Comparison of ENCODE assay signal across 30 cellular contexts in genomic region chr1:183889095-183889494, GRCh38.
DNase-seq lines count a peak whose midpoint lies in the region; ATAC-seq and TF ChIP-seq lines count a peak whose summit lies in the region.
"Had no signal": no experiment of that assay in that cellular context is flagged by ENCODE, and none has a peak within 500 bp of the region (broad histone marks: within the 10 kb centered on the region; RNA-seq: fewer than 3 reads in every experiment).

No MANE protein-coding gene starts in this region.

- peaks cover 7% of the 10 kb centered on the region for H3K36me3 Mint-ChIP-seq in activated naive CD4-positive, alpha-beta T cell treated with anti-CD3 and anti-CD28 coated beads, Interleukin-2, amount 10 ng/mL, durations not matched to agents 7 days and 5 days
- H3K36me3 Mint-ChIP-seq in T-cell = peaks cover 7% of the 10 kb centered on the region

- intact Hi-C loops in vagina (cut with DNase I) = no loop called here
- intact Hi-C loops in sciatic nerve (cut with DNase I) = no loop called here

- CTCF ChIA-PET in activated naive CD4-positive, alpha-beta T cell treated with anti-CD3 and anti-CD28 coated beads, Interleukin-2, amount 10 ng/mL, durations not matched to agents 7 days and 5 days (lab: Charles Lee) = interaction anchor here (1.7 to 2.7 kb wide), 2 partner anchors 9 to 27 kb away, joined by 4 to 8 read pairs; no protein-coding TSS in a partner anchor
- CTCF ChIA-PET in T-cell (lab: Charles Lee) = interaction anchor here in 1 of 2 donors (0.6 kb wide), 1 partner anchor 27 kb away, joined by 3 read pairs; no protein-coding TSS in a partner anchor

- DNase-seq in activated naive CD4-positive, alpha-beta T cell treated with anti-CD3 and anti-CD28 coated beads, Interleukin-2, amount 10 ng/mL, durations not matched to agents 7 days and 5 days = no peak
- DNase-seq in activated naive CD4-positive, alpha-beta T cell treated with anti-CD3 and anti-CD28 coated beads, Interleukin-2, amount 50 U/mL, for 16 hours = no peak
- no peak for DNase-seq in T-cell
- DNase-seq in vagina (ENCODE audit: extremely low spot score in 2 of 2) = no peak
- no peak for DNase-seq in HuH-7 (ENCODE audit: low spot score)
- no peak for DNase-seq in sciatic nerve (ENCODE audit: low spot score)
- DNase-seq: activated CD4-positive, alpha-beta T cell treated with anti-CD3 and anti-CD28 coated beads, Interleukin-2, amount 50 U/mL, for 4 hours; activated CD4-positive, CD25-positive, alpha-beta regulatory T cell; AML-193; brain microvascular endothelial cell; Caco-2; effector CD4-positive, alpha-beta T cell; GF-D8; H9; heart left ventricle; mammary epithelial cell; NCI-H1105 treated with DMSO at 0.1 percent for 48 hours; NCI-H2029 treated with DMSO at 0.1 percent for 48 hours; NCI-H345; NCI-H748 treated with DMSO at 0.1 percent for 48 hours; Peyer's patch; right lobe of liver; SIG-M5; stimulated activated CD4-positive, alpha-beta T cell treated with anti-CD3 and anti-CD28 coated beads, Interleukin-15, amount 100 ng/mL, for 24 hours had no signal

- POLR2A ChIA-PET in T-cell (lab: Charles Lee) = no interaction called here

- no peaks in the 10 kb centered on the region for H3K9me3 ChIP-seq in gastroesophageal sphincter
- H3K9me3 ChIP-seq in vagina = no peaks in the 10 kb centered on the region
- H3K9me3 ChIP-seq: Caco-2, heart left ventricle, neutrophil, Peyer's patch, right lobe of liver, thoracic aorta had no signal

- no peaks in the 10 kb centered on the region for H3K27me3 Mint-ChIP-seq in activated naive CD4-positive, alpha-beta T cell treated with anti-CD3 and anti-CD28 coated beads, Interleukin-2, amount 10 ng/mL, durations not matched to agents 7 days and 5 days
- H3K27me3 Mint-ChIP-seq in T-cell = no peaks in the 10 kb centered on the region
- H3K27me3 Mint-ChIP-seq: progenitor cell of endocrine pancreas had no signal

- no peaks in the 10 kb centered on the region for H3K27me3 ChIP-seq in gastroesophageal sphincter
- H3K27me3 ChIP-seq in vagina = no peaks in the 10 kb centered on the region
- H3K27me3 ChIP-seq: brain microvascular endothelial cell, heart left ventricle, neutrophil, Peyer's patch, right lobe of liver had no signal

- no peak for TF ChIP-seq CTCF in gastroesophageal sphincter (IDR thresholded peaks at IDR 0.05)
- TF ChIP-seq CTCF in vagina (IDR thresholded peaks at IDR 0.05) = no peak

- no peak for TF ChIP-seq POLR2A in gastroesophageal sphincter (IDR thresholded peaks at IDR 0.05)
- no peak for TF ChIP-seq POLR2A in vagina (IDR thresholded peaks at IDR 0.05)

- TF ChIP-seq EP300 in gastroesophageal sphincter (IDR thresholded peaks at IDR 0.05) = no peak

- peaks cover 3% of the 10 kb centered on the region for H3K9me3 Mint-ChIP-seq in activated naive CD4-positive, alpha-beta T cell treated with anti-CD3 and anti-CD28 coated beads, Interleukin-2, amount 10 ng/mL, durations not matched to agents 7 days and 5 days
- H3K9me3 Mint-ChIP-seq in T-cell = no peaks in the 10 kb centered on the region
- H3K9me3 Mint-ChIP-seq: activated T-helper 2 cell treated with anti-CD3 and anti-CD28 coated beads, Interferon-gamma antibody, Interleukin-2, Interleukin-4, amounts not matched to agents 10 μg/mL and 5 μg/mL and 100 μg/mL, durations not matched to agents 14 hours and 24 hours and 36 hours; H9 had no signal

- peak overlapping the region; percentile 88 for H3K27ac Mint-ChIP-seq in activated naive CD4-positive, alpha-beta T cell treated with anti-CD3 and anti-CD28 coated beads, Interleukin-2, amount 10 ng/mL, durations not matched to agents 7 days and 5 days
- peak overlapping the region; percentile 92 to 95 for H3K27ac Mint-ChIP-seq in T-cell
- H3K27ac Mint-ChIP-seq: activated T-helper 2 cell treated with anti-CD3 and anti-CD28 coated beads, Interferon-gamma antibody, Interleukin-2, Interleukin-4, amounts not matched to agents 10 μg/mL and 5 μg/mL and 100 μg/mL, durations not matched to agents 14 hours and 24 hours and 36 hours; H9; progenitor cell of endocrine pancreas had no signal

- H3K4me1 Mint-ChIP-seq in activated naive CD4-positive, alpha-beta T cell treated with anti-CD3 and anti-CD28 coated beads, Interleukin-2, amount 10 ng/mL, durations not matched to agents 7 days and 5 days = peaks cover 35% of the 10 kb centered on the region
- H3K4me1 Mint-ChIP-seq in T-cell = peaks cover 34 to 43% (median 42%) of the 10 kb centered on the region in 3 donors

- H3K4me3 ChIP-seq in gastroesophageal sphincter (no peak overlapping the region), vagina (no peak overlapping the region)
- H3K4me3 ChIP-seq: heart left ventricle, Peyer's patch, right lobe of liver, thoracic aorta had no signal

- ATAC-seq in T-cell (replicated peaks in 1 of 4) (no peak), gastroesophageal sphincter (no peak), GM18868 (IDR thresholded peaks at IDR 0.05; ENCODE audit: unreplicated experiment) (no peak), sciatic nerve (no peak)
- ATAC-seq: heart left ventricle, right lobe of liver had no signal

- 33 to 46% methylated on average over 1 to 2 of the region's 2 CpGs for WGBS in gastroesophageal sphincter (ENCODE audit: low coverage in 1 of 2), 2 donors

- peaks cover 4 to 39% of the 10 kb centered on the region in 2 donors for H3K36me3 ChIP-seq in gastroesophageal sphincter
- peaks cover 0 to 16% of the 10 kb centered on the region in 2 donors for H3K36me3 ChIP-seq in vagina
- H3K36me3 ChIP-seq: neutrophil, thoracic aorta had no signal

- H3K27ac ChIP-seq in gastroesophageal sphincter (peak overlapping the region in 3 of 4 donors; percentile 3 to 76 (median 75)), vagina (peak overlapping the region; percentile 10)
- H3K27ac ChIP-seq: brain microvascular endothelial cell, neutrophil, Peyer's patch, right lobe of liver, thoracic aorta had no signal

- H3K4me1 ChIP-seq in gastroesophageal sphincter = peaks cover 17 to 86% (median 41%) of the 10 kb centered on the region in 3 donors
- H3K4me1 ChIP-seq in vagina = peaks cover 32% of the 10 kb centered on the region
- H3K4me1 ChIP-seq: Peyer's patch had no signal

- H3K4me3 Mint-ChIP-seq in activated naive CD4-positive, alpha-beta T cell treated with anti-CD3 and anti-CD28 coated beads, Interleukin-2, amount 10 ng/mL, durations not matched to agents 7 days and 5 days = peak overlapping the region; percentile 8
- peak overlapping the region; percentile 18 to 67 (median 65) for H3K4me3 Mint-ChIP-seq in T-cell
- H3K4me3 Mint-ChIP-seq: H9 had no signal
